In genomic region chr13:95039415-95039814, GRCh38 we compare ENCODE assay signal across 21 cellular contexts.
"Had no signal": no experiment of that assay in that cellular context is flagged by ENCODE, and none has a peak within 500 bp of the region (broad histone marks: within the 10 kb centered on the region; RNA-seq: fewer than 3 reads in every experiment).

No MANE protein-coding gene starts in this region.

- H3K9me3 Mint-ChIP-seq: activated CD4-positive, alpha-beta T cell treated with anti-CD3 and anti-CD28 coated beads, Interleukin-2, amount 10 ng/mL, durations not matched to agents 7 days and 5 days; activated naive CD4-positive, alpha-beta T cell treated with anti-CD3 and anti-CD28 coated beads for 36 hours; activated T-cell treated with anti-CD3 and anti-CD28 coated beads, Interleukin-2, amount 50 U/mL, for 24 hours; effector memory CD8-positive, alpha-beta T cell had no signal

- DNase-seq: activated CD4-positive, alpha-beta T cell treated with anti-CD3 and anti-CD28 coated beads, Interleukin-2, amount 10 ng/mL, durations not matched to agents 7 days and 5 days; activated CD8-positive, alpha-beta T cell treated with anti-CD3 and anti-CD28 coated beads, Interleukin-2, amount 10 ng/mL, durations not matched to agents 7 days and 5 days; activated naive CD4-positive, alpha-beta T cell treated with anti-CD3 and anti-CD28 coated beads for 36 hours; activated T-cell treated with anti-CD3 and anti-CD28 coated beads, Interleukin-2, amount 50 U/mL, for 24 hours; effector memory CD8-positive, alpha-beta T cell; esophagus squamous epithelium; foreskin melanocyte; kidney; left ventricle myocardium superior; nephron progenitor cell; nucleus accumbens; posterior cingulate gyrus; right cardiac atrium; small intestine; stimulated activated CD4-positive, alpha-beta T cell treated with anti-CD3 and anti-CD28 coated beads, Interleukin-15, amount 100 ng/mL, for 24 hours; stimulated activated CD4-positive, alpha-beta T cell treated with anti-CD3 and anti-CD28 coated beads, Interleukin-4, amount 100 ng/mL, for 1 hour; stomach; T-helper 1 cell; T1000; trophoblast cell had no signal

- ATAC-seq: activated CD4-positive, CD25-positive, alpha-beta regulatory T cell treated with anti-CD3 and anti-CD28 coated beads, Interleukin-2, amount 50 U/mL, for 24 hours; activated CD8-positive, alpha-beta T cell treated with anti-CD3 and anti-CD28 coated beads, Interleukin-2, amount 10 ng/mL, durations not matched to agents 7 days and 5 days; effector memory CD8-positive, alpha-beta T cell; left ventricle myocardium superior; right cardiac atrium had no signal

- H3K4me3 Mint-ChIP-seq: activated CD4-positive, alpha-beta T cell treated with anti-CD3 and anti-CD28 coated beads, Interleukin-2, amount 10 ng/mL, durations not matched to agents 7 days and 5 days; activated CD8-positive, alpha-beta T cell treated with anti-CD3 and anti-CD28 coated beads, Interleukin-2, amount 10 ng/mL, durations not matched to agents 7 days and 5 days; activated naive CD4-positive, alpha-beta T cell treated with anti-CD3 and anti-CD28 coated beads for 36 hours; activated T-cell treated with anti-CD3 and anti-CD28 coated beads, Interleukin-2, amount 50 U/mL, for 24 hours; effector memory CD8-positive, alpha-beta T cell; nephron progenitor cell had no signal

- H3K4me3 ChIP-seq: esophagus squamous epithelium, stomach had no signal

- H3K27me3 Mint-ChIP-seq: activated CD4-positive, alpha-beta T cell treated with anti-CD3 and anti-CD28 coated beads, Interleukin-2, amount 10 ng/mL, durations not matched to agents 7 days and 5 days; activated T-cell treated with anti-CD3 and anti-CD28 coated beads, Interleukin-2, amount 50 U/mL, for 24 hours; effector memory CD8-positive, alpha-beta T cell had no signal

- H3K9me3 ChIP-seq: esophagus squamous epithelium, stomach had no signal

- H3K27ac Mint-ChIP-seq: activated CD4-positive, alpha-beta T cell treated with anti-CD3 and anti-CD28 coated beads, Interleukin-2, amount 10 ng/mL, durations not matched to agents 7 days and 5 days; activated CD8-positive, alpha-beta T cell treated with anti-CD3 and anti-CD28 coated beads, Interleukin-2, amount 10 ng/mL, durations not matched to agents 7 days and 5 days; activated naive CD4-positive, alpha-beta T cell treated with anti-CD3 and anti-CD28 coated beads for 36 hours; activated T-cell treated with anti-CD3 and anti-CD28 coated beads, Interleukin-2, amount 50 U/mL, for 24 hours; effector memory CD8-positive, alpha-beta T cell; nephron progenitor cell had no signal
